8 cellular contexts compared by ENCODE assay signal in the genomic region with DNA sequence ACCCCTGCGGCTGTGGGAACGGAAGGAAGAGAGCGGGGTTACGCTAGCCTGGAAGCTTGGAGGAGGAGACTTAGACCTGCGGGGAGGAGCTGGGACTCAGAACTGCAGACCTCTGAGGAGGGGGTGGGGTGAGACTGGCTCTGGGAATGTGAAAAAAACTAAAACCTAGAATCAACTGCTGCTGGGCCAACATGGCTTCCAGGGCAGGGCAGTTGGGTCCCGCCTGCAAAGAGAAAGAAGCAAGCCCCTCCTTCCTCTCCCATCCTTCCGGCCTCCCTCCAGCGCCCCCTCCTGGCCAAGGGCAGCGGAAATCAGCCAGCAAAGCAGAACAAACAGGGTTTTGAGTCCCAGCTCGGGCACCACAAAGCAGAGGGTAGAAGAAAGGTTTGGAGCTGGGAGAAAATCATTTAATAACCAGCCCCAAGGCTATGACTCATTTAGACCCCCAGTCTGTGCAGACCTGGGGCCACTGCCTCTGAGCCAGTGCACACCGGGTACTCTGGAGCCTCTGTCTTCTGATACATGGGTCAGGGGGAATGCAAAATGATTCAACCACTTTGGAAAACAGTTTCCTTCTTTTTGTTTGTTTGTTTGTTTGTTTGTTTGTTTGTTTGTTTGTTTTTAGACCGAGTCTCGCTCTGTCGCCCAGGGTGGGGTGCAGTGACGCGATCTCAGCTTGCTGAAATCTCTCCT.
DNase-seq lines count a peak whose midpoint lies in the region; ATAC-seq lines count a peak whose summit lies in the region.

No MANE protein-coding gene starts in this region.

- intact Hi-C loops in dendritic cell treated with granulocyte-macrophage colony-stimulating factor and Interleukin-4, amounts not matched to agents 40 ng/mL and 50 ng/mL, for 4 days (cut with micrococcal nuclease), result loop anchor here (5.0 kb wide), 1 partner anchor 306 kb away; no protein-coding TSS in a partner anchor

- no peaks in the 10 kb centered on the region for H3K9me3 Mint-ChIP-seq in dendritic cell treated with granulocyte-macrophage colony-stimulating factor and Interleukin-4, amounts not matched to agents 40 ng/mL and 50 ng/mL, for 4 days

- H3K4me3 Mint-ChIP-seq in dendritic cell treated with granulocyte-macrophage colony-stimulating factor and Interleukin-4, amounts not matched to agents 40 ng/mL and 50 ng/mL, for 4 days, result peak overlapping the region; percentile 44

- peak overlapping the region; percentile 83 for H3K27ac Mint-ChIP-seq in dendritic cell treated with granulocyte-macrophage colony-stimulating factor and Interleukin-4, amounts not matched to agents 40 ng/mL and 50 ng/mL, for 4 days

- no peak for ATAC-seq in HG03025 (IDR thresholded peaks at IDR 0.05; ENCODE audit: low FRiP score, unreplicated experiment)

- H3K36me3 Mint-ChIP-seq in dendritic cell treated with granulocyte-macrophage colony-stimulating factor and Interleukin-4, amounts not matched to agents 40 ng/mL and 50 ng/mL, for 4 days (ENCODE audit: low read depth), result no peaks in the 10 kb centered on the region

- H3K4me1 Mint-ChIP-seq in dendritic cell treated with granulocyte-macrophage colony-stimulating factor and Interleukin-4, amounts not matched to agents 40 ng/mL and 50 ng/mL, for 4 days (ENCODE audit: low read depth), result peaks cover 34% of the 10 kb centered on the region

- DNase-seq in NCI-H2081 (lab: John Stamatoyannopoulos, UW), result peak; percentile 19 to 30
- DNase-seq in NCI-H2081 treated with DMSO at 0.1 percent for 48 hours (lab: John Stamatoyannopoulos, UW), result no peak
- DNase-seq in NCI-H1105 (lab: John Stamatoyannopoulos, UW), result peak; percentile 4
- peak; percentile 76 to 87 for DNase-seq in activated CD4-positive, alpha-beta T cell treated with anti-CD3 and anti-CD28 coated beads for 4 hours
- DNase-seq in midbrain (lab: John Stamatoyannopoulos, UW), result peak; percentile 27
- peak; percentile 62 to 71 for DNase-seq in stimulated activated CD8-positive, alpha-beta memory T cell treated with anti-CD3 and anti-CD28 coated beads, Interleukin-7, amount 100 ng/mL, for 1 hour (ENCODE audit: low read depth in 2 of 2)

- H3K27me3 Mint-ChIP-seq in dendritic cell treated with granulocyte-macrophage colony-stimulating factor and Interleukin-4, amounts not matched to agents 40 ng/mL and 50 ng/mL, for 4 days, result peaks cover 28% of the 10 kb centered on the region
